ENCODE assay signal across 27 cellular contexts in genomic region chr5:139762624-139763170, GRCh38. TPM values are rescaled to one million over a fixed set of nuclear protein-coding genes. Genes with fewer than 3 reads are reported as not detected.
DNase-seq lines count a peak whose midpoint lies in the region; ATAC-seq and TF ChIP-seq lines count a peak whose summit lies in the region.
"Had no signal": no experiment of that assay in that cellular context is flagged by ENCODE, and none has a peak within 500 bp of the region (broad histone marks: within the 10 kb centered on the region; RNA-seq: fewer than 3 reads in every experiment).

No MANE protein-coding gene starts in this region.

- in situ Hi-C loops in Caki2 (cut with HindIII; ENCODE audit: low pct_unique_long_range_greater_than_20kb, low sequenced_read_pairs), result no loop called here

- ATAC-seq in HCT116 (no peak), GM21737 (IDR thresholded peaks at IDR 0.05; ENCODE audit: unreplicated experiment) (no peak)
- no peak for ATAC-seq in activated T-cell treated with anti-CD3 and anti-CD28 coated beads, Interleukin-2, amount 50 U/mL, for 4 hours
- ATAC-seq: activated T-helper 17 cell treated with anti-CD3 and anti-CD28 coated beads, Interleukin-2, amount 50 U/mL, for 72 hours; left colon; Right ventricle myocardium inferior; stimulated activated naive CD8-positive, alpha-beta T cell treated with anti-CD3 and anti-CD28 coated beads, Interleukin-15, amount 100 ng/mL, for 72 hours had no signal

- H2AFZ ChIP-seq in HCT116 (ENCODE audit: low read depth, low read length, poor library complexity, severe bottlenecking) (no peak overlapping the region), neural cell (ENCODE audit: low read depth, low read length) (no peak overlapping the region)
- H2AFZ ChIP-seq: parathyroid adenoma had no signal

- no peaks in the 10 kb centered on the region for H3K36me3 Mint-ChIP-seq in activated T-cell treated with anti-CD3 and anti-CD28 coated beads, Interleukin-2, amount 50 U/mL, for 4 hours (ENCODE audit: insufficient read depth)
- H3K36me3 Mint-ChIP-seq: activated naive CD4-positive, alpha-beta T cell treated with anti-CD3 and anti-CD28 coated beads, Interleukin-2, amount 50 U/mL, for 24 hours; CD4-positive, alpha-beta memory T cell; memory B cell; type B pancreatic cell had no signal

- H3K9me2 ChIP-seq in HCT116 (ENCODE audit: insufficient read depth), result no peaks in the 10 kb centered on the region
- H3K9me2 ChIP-seq in neural cell (ENCODE audit: insufficient read depth, low read length), result no peaks in the 10 kb centered on the region

- TF ChIP-seq RAD21 in HCT116 (IDR thresholded peaks at IDR 0.05; ENCODE audit: low read depth) (no peak), neural cell (conservative IDR thresholded peaks at IDR 0.05) (no peak)

- H3K4me1 ChIP-seq in HCT116 (ENCODE audit: control insufficient read depth in 1 of 2, insufficient read depth in 2 of 2, low read length in 2 of 2), result peaks cover 8 to 37% of the 10 kb centered on the region in 2 experiments; a peak in 3 of 4 replicates
- H3K4me1 ChIP-seq: parathyroid adenoma had no signal

- no peaks in the 10 kb centered on the region for H3K79me2 ChIP-seq in HCT116 (ENCODE audit: insufficient read depth, low read length)
- H3K79me2 ChIP-seq in neural cell (replicated peaks; ENCODE audit: insufficient read depth, low read length), result no peaks in the 10 kb centered on the region
- H3K79me2 ChIP-seq: parathyroid adenoma had no signal

- RAD21 ChIA-PET in HCT116 (lab: Charles Lee; ENCODE audit: low non-redundant PET in 1 of 2, low total read pairs in 2 of 2, uncharacterized antibody in 2 of 2, unreplicated experiment in 2 of 2), result no interaction called here

- H3K9me3 Mint-ChIP-seq in activated T-cell treated with anti-CD3 and anti-CD28 coated beads, Interleukin-2, amount 50 U/mL, for 4 hours, result no peaks in the 10 kb centered on the region
- H3K9me3 Mint-ChIP-seq: activated B cell treated with CpG ODN at 0.5 μM for 24 hours; activated naive CD4-positive, alpha-beta T cell treated with anti-CD3 and anti-CD28 coated beads, Interleukin-2, amount 50 U/mL, for 24 hours; activated T-helper 17 cell treated with anti-CD3 and anti-CD28 coated beads, Interleukin-2, amount 50 U/mL, for 72 hours; CD4-positive, alpha-beta memory T cell; HFFc6; memory B cell; stimulated activated naive CD8-positive, alpha-beta T cell treated with anti-CD3 and anti-CD28 coated beads, Interleukin-15, amount 100 ng/mL, for 72 hours; type B pancreatic cell had no signal

- H3K4me1 Mint-ChIP-seq in activated T-cell treated with anti-CD3 and anti-CD28 coated beads, Interleukin-2, amount 50 U/mL, for 4 hours (ENCODE audit: low read depth), result peaks cover 14% of the 10 kb centered on the region

- H3K9ac ChIP-seq in HCT116 (ENCODE audit: low read length) (no peak overlapping the region), neural cell (ENCODE audit: low read length) (peak overlapping the region; percentile 69)
- H3K9ac ChIP-seq: parathyroid adenoma had no signal

- H3K27me3 ChIP-seq in HCT116 (ENCODE audit: insufficient read depth, low read length) (no peaks in the 10 kb centered on the region), neural cell (ENCODE audit: insufficient read depth, low read depth, low read length) (no peaks in the 10 kb centered on the region)

- DNase-seq in Caki2 (ENCODE audit: low read depth) (peak; percentile 45), HCT116 (ENCODE audit: low read depth, low spot score) (no peak), cerebellar cortex (ENCODE audit: low spot score) (peak; percentile 38), NOMO-1 (lab: John Stamatoyannopoulos, UW; ENCODE audit: unreplicated experiment in 2 of 2) (no peak)
- no peak for DNase-seq in activated T-cell treated with anti-CD3 and anti-CD28 coated beads, Interleukin-2, amount 50 U/mL, for 4 hours
- DNase-seq: activated B cell treated with CpG ODN at 0.5 μM for 24 hours; DMS 273 treated with DMSO at 0.1 percent for 48 hours; GDM1; glutamatergic neuron; HFFc6; IMR-90; left colon; NCI-H1436 treated with DMSO at 0.1 percent for 48 hours; NCI-H774; stimulated activated naive CD8-positive, alpha-beta T cell treated with anti-CD3 and anti-CD28 coated beads, Interleukin-15, amount 100 ng/mL, for 72 hours; SW 1271 had no signal

- H3K4me3 ChIP-seq in HCT116 (replicated peaks in 1 of 2; ENCODE audit: low read depth in 1 of 2, low read length in 2 of 2) (no peak overlapping the region), neural cell (ENCODE audit: low read length) (peak overlapping the region; percentile 67)
- H3K4me3 ChIP-seq: ascending aorta had no signal

- H3F3A ChIP-seq in neural cell (ENCODE audit: insufficient read depth, low read length, poor library complexity, severe bottlenecking), result no peaks in the 10 kb centered on the region

- H4K20me1 ChIP-seq in HCT116 (ENCODE audit: insufficient read depth) (no peaks in the 10 kb centered on the region), neural cell (ENCODE audit: insufficient read depth) (no peaks in the 10 kb centered on the region)

- no peak for TF ChIP-seq POLR2A in HCT116 (IDR thresholded peaks at IDR 0.05; ENCODE audit: borderline replicate concordance, extremely low read depth, insufficient read depth, insufficient read length)

- H3K4me3 Mint-ChIP-seq in activated T-cell treated with anti-CD3 and anti-CD28 coated beads, Interleukin-2, amount 50 U/mL, for 4 hours, result no peak overlapping the region
- H3K4me3 Mint-ChIP-seq: activated B cell treated with CpG ODN at 0.5 μM for 24 hours; activated naive CD4-positive, alpha-beta T cell treated with anti-CD3 and anti-CD28 coated beads, Interleukin-2, amount 50 U/mL, for 24 hours; activated T-helper 17 cell treated with anti-CD3 and anti-CD28 coated beads, Interleukin-2, amount 50 U/mL, for 72 hours; CD4-positive, alpha-beta memory T cell; HFFc6; memory B cell; stimulated activated naive CD8-positive, alpha-beta T cell treated with anti-CD3 and anti-CD28 coated beads, Interleukin-15, amount 100 ng/mL, for 72 hours had no signal

- intact Hi-C loops in HCT116 (cut with micrococcal nuclease), result no loop called here

- CTCF ChIA-PET in HCT116 (lab: Charles Lee), result interaction anchor here (1.1 to 1.3 kb wide), 4 partner anchors 111 to 136 kb away, joined by 4 to 8 read pairs (median 5); no protein-coding TSS in a partner anchor

- H3K36me3 ChIP-seq in HCT116 (ENCODE audit: control insufficient read depth in 1 of 2, insufficient read depth in 2 of 2, low read length in 2 of 2), result no peaks in the 10 kb centered on the region
- no peaks in the 10 kb centered on the region for H3K36me3 ChIP-seq in neural cell (ENCODE audit: insufficient read depth, low read length)
- H3K36me3 ChIP-seq: ascending aorta had no signal

- no peak for TF ChIP-seq CTCF in HCT116 (IDR thresholded peaks at IDR 0.05 in 2 of 3, conservative IDR thresholded peaks at IDR 0.05 in 1 of 3; ENCODE audit: borderline replicate concordance in 1 of 3, insufficient read depth in 1 of 3, low read depth in 2 of 3, low read length in 2 of 3)
- TF ChIP-seq CTCF in neural cell (IDR thresholded peaks at IDR 0.05; ENCODE audit: poor library complexity, severe bottlenecking), result no peak

- TF ChIP-seq EP300 in neural cell (conservative IDR thresholded peaks at IDR 0.05; ENCODE audit: poor library complexity, severe bottlenecking), result no peak

- BruUV-seq in HCT116 (replicated peaks; lab: Mats Ljungman, UMichigan), result no TSS peak

- POLR2A ChIA-PET in HCT116 (lab: Charles Lee), result interaction anchor here (1.0 kb wide), 1 partner anchor 178 kb away, joined by 3 read pairs; no protein-coding TSS in a partner anchor

- H3K4me2 ChIP-seq in HCT116 (ENCODE audit: low read length) (peak overlapping the region; percentile 48), neural cell (ENCODE audit: low read length) (no peak overlapping the region)

- H3K27ac ChIP-seq in HCT116 (ENCODE audit: low read depth, low read length) (no peak overlapping the region), neural cell (ENCODE audit: low read length) (peak overlapping the region; percentile 24)
- H3K27ac ChIP-seq: ascending aorta, parathyroid adenoma had no signal

- H3K9me3 ChIP-seq in HCT116 (ENCODE audit: control insufficient read depth in 1 of 2, insufficient read depth in 1 of 2, low read depth in 1 of 2, low read length in 2 of 2) (no peaks in the 10 kb centered on the region), neural cell (ENCODE audit: low read length) (no peaks in the 10 kb centered on the region)
- H3K9me3 ChIP-seq: ascending aorta had no signal

- H3K27me3 Mint-ChIP-seq in activated T-cell treated with anti-CD3 and anti-CD28 coated beads, Interleukin-2, amount 50 U/mL, for 4 hours (ENCODE audit: low read depth), result peaks cover 26% of the 10 kb centered on the region

TF ChIP-seq in HCT116, 20 proteins besides CTCF, POLR2A, EP300 and RAD21 (continues in another document):
- TF ChIP-seq EGR1 (IDR thresholded peaks at IDR 0.05; ENCODE audit: low read depth) (no peak), YY1 (IDR thresholded peaks at IDR 0.05; ENCODE audit: extremely low read depth, insufficient replicate concordance, low read depth, low read length) (no peak), TCF7L2 (IDR thresholded peaks at IDR 0.05; ENCODE audit: borderline replicate concordance, extremely low read depth, insufficient read depth, insufficient read length) (no peak), ELF1 (IDR thresholded peaks at IDR 0.05; ENCODE audit: borderline replicate concordance, low read depth) (no peak), ZNF274 (IDR thresholded peaks at IDR 0.05; ENCODE audit: low read depth, low read length) (no peak), CEBPB (IDR thresholded peaks at IDR 0.05; ENCODE audit: low read depth) (no peak), FOSL1 (IDR thresholded peaks at IDR 0.05; ENCODE audit: low read depth) (no peak), SRF (IDR thresholded peaks at IDR 0.05; ENCODE audit: low read depth) (no peak)

TF ChIP-seq in neural cell, 6 proteins besides CTCF, POLR2A, EP300 and RAD21 (continues in another document):
- no peak for TF ChIP-seq POLR2AphosphoS5 (IDR thresholded peaks at IDR 0.05)
- no peak for TF ChIP-seq EZH2 (IDR thresholded peaks at IDR 0.05; ENCODE audit: borderline replicate concordance, insufficient read depth, low read length, poor library complexity, severe bottlenecking)
- TF ChIP-seq MXI1 (conservative IDR thresholded peaks at IDR 0.05; ENCODE audit: poor library complexity, severe bottlenecking), result no peak
- no peak for TF ChIP-seq TAF1 (IDR thresholded peaks at IDR 0.05; ENCODE audit: low read depth)
- TF ChIP-seq SMC3 (conservative IDR thresholded peaks at IDR 0.05; ENCODE audit: poor library complexity), result no peak

RNA-seq across cellular contexts. Expression of gene PSD2, which starts 32.9 kb away (rescaled TPM):
- not detected in 2 replicates for total RNA-seq in Caki2 (2014; rRNA removed; shearing (Covaris generic); ENCODE audit: low replicate concordance)
- 0.79 TPM for total RNA-seq in HCT116 (2021; ENCODE audit: unreplicated experiment)
- polyA plus RNA-seq in HCT116 (2012), result 0.25 and 0.29 TPM in 2 replicates
- 33.4 and 38.6 TPM in 2 replicates for polyA plus RNA-seq in neural cell
- polyA minus RNA-seq in neural cell, result 47.7 and 49.2 TPM in 2 replicates
- total RNA-seq in activated T-cell treated with anti-CD3 and anti-CD28 coated beads, Interleukin-2, amount 50 U/mL, for 4 hours, result not detected
- total RNA-seq: activated B cell treated with CpG ODN at 0.5 μM for 24 hours; activated T-helper 17 cell treated with anti-CD3 and anti-CD28 coated beads, Interleukin-2, amount 50 U/mL, for 72 hours; ascending aorta; CD4-positive, alpha-beta memory T cell; IMR-90; MCF 10A; Right ventricle myocardium inferior had no signal
- polyA plus RNA-seq: CD4-positive, alpha-beta memory T cell had no signal

Comparison
In these comparisons a context has a peak if more than half of its experiments do, and no peak if none do; other contexts are left out.
1. DNase-seq: peak in Caki2 (single experiment) and cerebellar cortex (single experiment); none in HCT116 (single experiment), activated T-cell treated with anti-CD3 and anti-CD28 coated beads, Interleukin-2, amount 50 U/mL, for 4 hours (single experiment) and NOMO-1 (0 of 2).